ENCODE assay signal across 1 cellular context in genomic region chr9:124390812-124391658, GRCh38.
A peak's percentile ranks its signal among the peaks of the same experiment; 100 is the strongest.
TF ChIP-seq lines count a peak whose summit lies in the region.

No MANE protein-coding gene starts in this region.

TF ChIP-seq in HepG2, 621 proteins besides CTCF, POLR2A, EP300 and RAD21 (continued from another document and continues in another):
- TF ChIP-seq ERF (CRISPR knock-in tag; IDR thresholded peaks at IDR 0.05) (no peak), ZNF281 (CRISPR knock-in tag; IDR thresholded peaks at IDR 0.05; ENCODE audit: borderline replicate concordance) (no peak), ZIK1 (CRISPR knock-in tag; IDR thresholded peaks at IDR 0.05; ENCODE audit: borderline replicate concordance, low read depth) (no peak), PLRG1 (conservative IDR thresholded peaks at IDR 0.05) (no peak), FOXM1 (CRISPR knock-in tag; IDR thresholded peaks at IDR 0.05) (no peak), POGK (CRISPR knock-in tag; conservative IDR thresholded peaks at IDR 0.05) (no peak), ZBTB38 (CRISPR knock-in tag; IDR thresholded peaks at IDR 0.05) (no peak), ZNF275 (CRISPR knock-in tag; IDR thresholded peaks at IDR 0.05; ENCODE audit: borderline replicate concordance) (no peak), ZNF10 (CRISPR knock-in tag; IDR thresholded peaks at IDR 0.05; ENCODE audit: borderline replicate concordance, low read depth) (no peak), ZSCAN25 (CRISPR knock-in tag; IDR thresholded peaks at IDR 0.05) (no peak), ZFP41 (CRISPR knock-in tag; IDR thresholded peaks at IDR 0.05; ENCODE audit: borderline replicate concordance) (no peak), ZNF296 (CRISPR knock-in tag; conservative IDR thresholded peaks at IDR 0.05) (no peak), NFIB (CRISPR knock-in tag; IDR thresholded peaks at IDR 0.05; ENCODE audit: borderline replicate concordance) (no peak), SMAD1 (CRISPR knock-in tag; IDR thresholded peaks at IDR 0.05; ENCODE audit: borderline replicate concordance, low read depth) (no peak), TAF15 (IDR thresholded peaks at IDR 0.05; ENCODE audit: low read depth, low read length, poor library complexity, severe bottlenecking) (no peak), CREB1 (IDR thresholded peaks at IDR 0.05) (no peak), CREB1 (CRISPR knock-in tag; IDR thresholded peaks at IDR 0.05) (no peak; the same call in 1 of the 2 replicates), ATF5 (CRISPR knock-in tag; IDR thresholded peaks at IDR 0.05; ENCODE audit: low read depth) (no peak), ARNTL (CRISPR knock-in tag; IDR thresholded peaks at IDR 0.05) (no peak), HOXD1 (CRISPR knock-in tag; IDR thresholded peaks at IDR 0.05) (peak; percentile 98), MEIS1 (CRISPR knock-in tag; IDR thresholded peaks at IDR 0.05; ENCODE audit: borderline replicate concordance) (peak; percentile 70; the same call in 1 of the 2 replicates), HDAC2 (CRISPR knock-in tag; IDR thresholded peaks at IDR 0.05) (peak; percentile 73), BRD4 (CRISPR knock-in tag; IDR thresholded peaks at IDR 0.05) (no peak), SP2 (CRISPR knock-in tag; IDR thresholded peaks at IDR 0.05) (no peak), ATF7 (IDR thresholded peaks at IDR 0.05) (no peak), ATF7 (CRISPR knock-in tag; IDR thresholded peaks at IDR 0.05) (no peak), ZNF446 (CRISPR knock-in tag; IDR thresholded peaks at IDR 0.05) (no peak), SP1 (IDR thresholded peaks at IDR 0.05) (no peak), SP1 (CRISPR knock-in tag; IDR thresholded peaks at IDR 0.05) (no peak), HBP1 (CRISPR knock-in tag; IDR thresholded peaks at IDR 0.05; ENCODE audit: low read depth) (0 out of 2 replicates have a peak, but pooled peaks have one; percentile 19), ZSCAN21 (CRISPR knock-in tag; IDR thresholded peaks at IDR 0.05; ENCODE audit: borderline replicate concordance) (peak; percentile 40; the same call in 1 of the 2 replicates), PBX2 (CRISPR knock-in tag; IDR thresholded peaks at IDR 0.05) (peak; percentile 60), ZNF317 (CRISPR knock-in tag; IDR thresholded peaks at IDR 0.05) (no peak), ZBTB25 (CRISPR knock-in tag; IDR thresholded peaks at IDR 0.05) (0 out of 2 replicates have a peak, but pooled peaks have one; percentile 43), ZNF512 (CRISPR knock-in tag; IDR thresholded peaks at IDR 0.05) (no peak), TEAD3 (CRISPR knock-in tag; optimal IDR thresholded peaks at IDR 0.05; ENCODE audit: borderline replicate concordance) (peak; percentile 17), TCF7 (IDR thresholded peaks at IDR 0.05; ENCODE audit: low read depth) (peak; percentile 44), ZNF142 (CRISPR knock-in tag; IDR thresholded peaks at IDR 0.05) (no peak), HOXA7 (CRISPR knock-in tag; IDR thresholded peaks at IDR 0.05) (no peak), SALL1 (CRISPR knock-in tag; IDR thresholded peaks at IDR 0.05) (peak; percentile 68; the same call in 1 of the 2 replicates), HMG20A (CRISPR knock-in tag; IDR thresholded peaks at IDR 0.05; ENCODE audit: borderline replicate concordance) (peak; percentile 64; the same call in 1 of the 2 replicates), ZBTB44 (CRISPR knock-in tag; IDR thresholded peaks at IDR 0.05) (no peak), TEAD2 (CRISPR knock-in tag; IDR thresholded peaks at IDR 0.05) (no peak)
